In genomic region chr3:171704002-171704401, GRCh38 we compare ENCODE assay signal across 9 cellular contexts.
DNase-seq lines count a peak whose midpoint lies in the region; ATAC-seq and TF ChIP-seq lines count a peak whose summit lies in the region.
"Had no signal": no experiment of that assay in that cellular context is flagged by ENCODE, and none has a peak within 500 bp of the region (broad histone marks: within the 10 kb centered on the region; RNA-seq: fewer than 3 reads in every experiment).

No MANE protein-coding gene starts in this region.

- no peak for TF ChIP-seq POLR2A in esophagus squamous epithelium (IDR thresholded peaks at IDR 0.05)

- H3K4me3 ChIP-seq in HL-60 (replicated peaks; ENCODE audit: insufficient read depth, low read length) (no peak overlapping the region), esophagus squamous epithelium (no peak overlapping the region)
- H3K4me3 ChIP-seq: BLaER1 treated with 17β-estradiol and CSF1 and Interleukin-3, amounts not matched to agents 10 nM and 100 nM had no signal

- intact Hi-C loops in esophagus squamous epithelium (cut with DNase I) = no loop called here

- H3K27me3 ChIP-seq in HL-60 (ENCODE audit: insufficient read depth, poor library complexity, severe bottlenecking) (no peaks in the 10 kb centered on the region), esophagus squamous epithelium (no peaks in the 10 kb centered on the region)
- H3K27me3 ChIP-seq: BLaER1 treated with 17β-estradiol and CSF1 and Interleukin-3, amounts not matched to agents 10 nM and 100 nM had no signal

- peak; percentile 58 for TF ChIP-seq CTCF in HL-60 (IDR thresholded peaks at IDR 0.05; ENCODE audit: insufficient read depth, low read length)
- TF ChIP-seq CTCF in esophagus squamous epithelium (IDR thresholded peaks at IDR 0.05) = peak in 5 of 6 experiments; percentile 47 to 70 (median 49)

- H3K4me1 ChIP-seq in esophagus squamous epithelium = no peaks in the 10 kb centered on the region

- ATAC-seq in GM19452 (IDR thresholded peaks at IDR 0.05; ENCODE audit: unreplicated experiment) = no peak

- H3K27ac ChIP-seq in HL-60 (replicated peaks) = no peak overlapping the region
- H3K27ac ChIP-seq in esophagus squamous epithelium = no peak overlapping the region
- H3K27ac ChIP-seq: BLaER1 treated with 17β-estradiol and CSF1 and Interleukin-3, amounts not matched to agents 10 nM and 100 nM had no signal

- H3K9me3 ChIP-seq in esophagus squamous epithelium = no peaks in the 10 kb centered on the region

- DNase-seq in NCI-H2081 (lab: John Stamatoyannopoulos, UW) (peak; percentile 55 to 70), NCI-H2081 treated with DMSO at 0.1 percent for 48 hours (lab: John Stamatoyannopoulos, UW) (no peak), HL-60 (ENCODE audit: low read depth in 1 of 2, low spot score in 1 of 2) (peak; percentile 2 to 39), SHP77 treated with DMSO at 0.1 percent for 48 hours (lab: John Stamatoyannopoulos, UW) (peak; percentile 10), esophagus squamous epithelium (lab: John Stamatoyannopoulos, UW) (no peak), G401 (ENCODE audit: low spot score) (no peak)
- DNase-seq in stimulated activated CD4-positive, alpha-beta T cell treated with anti-CD3 and anti-CD28 coated beads, Interleukin-4, amount 100 ng/mL, for 24 hours = peak; percentile 14

- 16 to 31% methylated on average over 2 of the region's 2 CpGs for WGBS in esophagus squamous epithelium, 2 donors

- H3K36me3 ChIP-seq in esophagus squamous epithelium = peaks cover 0 to 79% (median 0%) of the 10 kb centered on the region in 3 donors

- in situ Hi-C loops in G401 (cut with HindIII; ENCODE audit: low sequenced_read_pairs) = no loop called here

Comparison
In these comparisons a context has a peak if more than half of its experiments do, and no peak if none do; other contexts are left out.
1. DNase-seq: peak in NCI-H2081 (2 of 2), HL-60 (2 of 2), SHP77 treated with DMSO at 0.1 percent for 48 hours (single experiment) and stimulated activated CD4-positive, alpha-beta T cell treated with anti-CD3 and anti-CD28 coated beads, Interleukin-4, amount 100 ng/mL, for 24 hours (single experiment); none in NCI-H2081 treated with DMSO at 0.1 percent for 48 hours (single experiment), esophagus squamous epithelium (single experiment) and G401 (single experiment).